ENCODE assay signal across 8 cellular contexts in the genomic region with DNA sequence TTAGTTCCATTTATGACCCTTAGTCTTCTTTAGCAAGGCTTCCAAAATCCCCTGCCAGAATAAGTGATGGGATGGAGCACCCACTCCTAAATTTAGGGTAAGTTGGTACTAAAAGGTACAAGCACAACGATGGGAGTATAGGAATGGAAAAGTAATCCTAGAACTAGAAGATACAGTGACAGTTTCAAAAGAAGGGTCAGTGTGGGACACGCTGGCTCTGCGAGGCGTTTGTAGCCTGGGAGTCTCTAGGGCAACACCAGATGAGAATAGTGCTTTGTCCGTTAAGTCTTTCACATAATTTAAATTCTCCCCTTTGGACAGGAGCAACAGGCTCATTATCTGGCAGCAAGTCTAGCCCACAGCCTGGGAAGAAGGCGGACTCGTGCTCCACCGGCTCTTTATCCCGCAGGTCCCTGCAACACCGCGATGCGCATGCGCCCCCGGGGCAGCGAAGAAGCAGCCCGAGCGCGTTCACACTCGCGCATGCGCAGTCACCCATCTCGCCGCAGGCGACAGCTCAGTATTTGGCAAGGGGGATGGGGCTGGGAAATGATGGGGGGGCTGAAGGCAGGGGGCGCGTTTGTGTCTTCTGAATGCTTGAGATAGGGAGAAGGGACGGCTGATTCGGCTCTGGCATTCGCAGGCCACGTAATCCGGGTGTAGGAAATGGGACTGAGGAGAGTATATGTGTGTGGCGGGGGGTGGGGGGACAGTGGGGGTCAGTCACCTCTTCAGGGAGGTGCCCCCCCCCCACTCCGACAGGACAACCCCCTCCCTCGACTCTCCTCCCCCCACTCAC. TPM values are rescaled to one million over a fixed set of nuclear protein-coding genes. Genes with fewer than 3 reads are reported as not detected.
DNase-seq lines count a peak whose midpoint lies in the region; ATAC-seq and TF ChIP-seq lines count a peak whose summit lies in the region.

No MANE protein-coding gene starts in this region.

- no peaks in the 10 kb centered on the region for H3K9me3 Mint-ChIP-seq in effector memory CD8-positive, alpha-beta T cell
- H3K9me3 Mint-ChIP-seq in memory B cell: no peaks in the 10 kb centered on the region

- DNase-seq in BJ (ENCODE audit: low read depth) (peak; percentile 54), HT-29 (ENCODE audit: low spot score) (peak; percentile 92), NK-92 (lab: John Stamatoyannopoulos, UW; ENCODE audit: unreplicated experiment) (peak; percentile 60), memory B cell (ENCODE audit: low spot score in 2 of 2) (peak; percentile 92 to 93)
- peak; percentile 93 to 94 for DNase-seq in activated CD8-positive, alpha-beta memory T cell treated with anti-CD3 and anti-CD28 coated beads for 4 hours (ENCODE audit: low read depth in 2 of 2)
- peak; percentile 88 to 93 (median 92) for DNase-seq in effector memory CD8-positive, alpha-beta T cell
- DNase-seq in stimulated activated CD4-positive, alpha-beta T cell treated with anti-CD3 and anti-CD28 coated beads, TNF-alpha, amount 100 ng/mL, for 48 hours (ENCODE audit: low read depth in 3 of 3): peak; percentile 91 to 97 (median 94)

- POLR2A ChIA-PET in BJ (lab: Charles Lee): no interaction called here

- peak overlapping the region; percentile 95 for H3K4me3 ChIP-seq in BJ (ENCODE audit: low read depth, low read length)

- no peaks in the 10 kb centered on the region for H3K27me3 Mint-ChIP-seq in effector memory CD8-positive, alpha-beta T cell
- H3K27me3 Mint-ChIP-seq in memory B cell: no peaks in the 10 kb centered on the region

- H3K27me3 ChIP-seq in BJ (ENCODE audit: control insufficient read depth, insufficient read depth, low read length): 0 out of 2 replicates have a peak, but pooled peaks cover under 1% of the 10 kb centered on the region

- no peaks in the 10 kb centered on the region for H3K36me3 ChIP-seq in BJ (ENCODE audit: control insufficient read depth, insufficient read depth, low read length)

- CTCF ChIA-PET in BJ (lab: Yijun Ruan, JAX): interaction anchor here (0.6 to 3.8 kb wide), 5 partner anchors 91 to 175 kb away, joined by 3 to 15 read pairs (median 4); partner anchors contain the start of gene NXPH3

- peak overlapping the region; percentile 83 to 95 for H3K4me3 Mint-ChIP-seq in effector memory CD8-positive, alpha-beta T cell
- peak overlapping the region; percentile 93 for H3K4me3 Mint-ChIP-seq in memory B cell

- peaks cover 39 to 56% of the 10 kb centered on the region in 2 donors for H3K4me1 Mint-ChIP-seq in effector memory CD8-positive, alpha-beta T cell (ENCODE audit: low read depth in 2 of 2)
- H3K4me1 Mint-ChIP-seq in memory B cell: peaks cover 37% of the 10 kb centered on the region

- peak overlapping the region; percentile 97 to 99 for H3K27ac Mint-ChIP-seq in effector memory CD8-positive, alpha-beta T cell
- peak overlapping the region; percentile 98 for H3K27ac Mint-ChIP-seq in memory B cell

- H3K36me3 Mint-ChIP-seq in effector memory CD8-positive, alpha-beta T cell (ENCODE audit: insufficient read depth): peaks cover 49% of the 10 kb centered on the region
- H3K36me3 Mint-ChIP-seq in memory B cell: peaks cover 12% of the 10 kb centered on the region

- ATAC-seq in GM19395 (IDR thresholded peaks at IDR 0.05; ENCODE audit: unreplicated experiment): peak; percentile 44
- peak; percentile 49 for ATAC-seq in effector memory CD8-positive, alpha-beta T cell (replicated peaks)
- ATAC-seq in memory B cell (ENCODE audit: low read depth): peak; percentile 42

- 0 out of 2 replicates have a peak, but pooled peaks have one; percentile 18 for TF ChIP-seq CTCF in BJ (IDR thresholded peaks at IDR 0.05; ENCODE audit: insufficient read depth, low read depth, low read length)

RNA-seq across cellular contexts. Expression of gene SPOP, which starts 0.6 kb away (rescaled TPM):
- 86.4 and 136 TPM in 2 replicates for polyA plus RNA-seq in BJ (2011; rRNA removed)
- polyA minus RNA-seq in BJ (2011; rRNA and poly(A)+ RNA removed): 85.6 and 128 TPM in 2 replicates
- 37.4 and 60.5 TPM in 2 replicates for total RNA-seq in HT-29 (2014; rRNA removed; shearing (Covaris generic))

RNA-seq across cellular contexts. Expression of gene SLC35B1, which starts 30.4 kb away (rescaled TPM):
- 116 and 120 TPM in 2 replicates for polyA plus RNA-seq in BJ (2011; rRNA removed)
- 49.7 and 69.7 TPM in 2 replicates for polyA minus RNA-seq in BJ (2011; rRNA and poly(A)+ RNA removed)
- 64.0 and 73.7 TPM in 2 replicates for total RNA-seq in HT-29 (2014; rRNA removed; shearing (Covaris generic))

Comparison
In these comparisons a context has a peak if more than half of its experiments do, and no peak if none do; other contexts are left out.
1. Peak in every context shown above with its lines: DNase-seq, ATAC-seq and H3K4me3 ChIP-seq.